10 cellular contexts compared by ENCODE assay signal in genomic region chr1:237042892-237043576, GRCh38. TPM values are rescaled to one million over a fixed set of nuclear protein-coding genes. Genes with fewer than 3 reads are reported as not detected.
DNase-seq lines count a peak whose midpoint lies in the region; ATAC-seq, FAIRE-seq and TF ChIP-seq lines count a peak whose summit lies in the region.
"Had no signal": no experiment of that assay in that cellular context is flagged by ENCODE, and none has a peak within 500 bp of the region (broad histone marks: within the 10 kb centered on the region; RNA-seq: fewer than 3 reads in every experiment).

No MANE protein-coding gene starts in this region.

- no peak overlapping the region for H3K27ac Mint-ChIP-seq in astrocyte (ENCODE audit: unreplicated experiment)
- H3K27ac Mint-ChIP-seq: activated CD4-positive, alpha-beta memory T cell treated with anti-CD3 and anti-CD28 coated beads for 36 hours had no signal

- H3K9me3 ChIP-seq in HEK293 (ENCODE audit: control insufficient read depth, insufficient read depth, low read depth, low read length) (no peaks in the 10 kb centered on the region), astrocyte (ENCODE audit: insufficient read depth, low read depth, low read length) (peaks cover 2% of the 10 kb centered on the region), iPS-18a (ENCODE audit: control insufficient read depth, low read depth, low read length) (no peaks in the 10 kb centered on the region), smooth muscle cell (replicated peaks; ENCODE audit: low read depth) (no peaks in the 10 kb centered on the region)

- H3K4me2 ChIP-seq in astrocyte (ENCODE audit: low read length) (peak overlapping the region; percentile 55), smooth muscle cell (peak overlapping the region; percentile 93)

- ATAC-seq in HG02970 (IDR thresholded peaks at IDR 0.05; ENCODE audit: low FRiP score, unreplicated experiment) (no peak), HG02763 (IDR thresholded peaks at IDR 0.05; ENCODE audit: unreplicated experiment) (no peak)

- no peaks in the 10 kb centered on the region for H3K79me2 ChIP-seq in astrocyte (ENCODE audit: insufficient read depth, low read length)
- H3K79me2 ChIP-seq in smooth muscle cell (ENCODE audit: low read depth), result no peaks in the 10 kb centered on the region

- H3K36me3 ChIP-seq in HEK293 (ENCODE audit: control insufficient read depth in 2 of 2, insufficient read depth in 1 of 2, low read length in 2 of 2) (no peaks in the 10 kb centered on the region), astrocyte (ENCODE audit: insufficient read depth, low read length) (no peaks in the 10 kb centered on the region), iPS-18a (ENCODE audit: control insufficient read depth, low read depth, low read length) (no peaks in the 10 kb centered on the region), smooth muscle cell (ENCODE audit: low read depth) (no peaks in the 10 kb centered on the region)

- H4K20me1 ChIP-seq in astrocyte (ENCODE audit: insufficient read depth, low read length) (no peaks in the 10 kb centered on the region), smooth muscle cell (ENCODE audit: low read depth) (no peaks in the 10 kb centered on the region)

- POLR2A ChIA-PET in HEK293 (lab: Yijun Ruan, JAX), result interaction anchor here (1.4 to 3.2 kb wide), 4 partner anchors 10 to 439 kb away, joined by 3 to 28 read pairs (median 14); partner anchors contain the start of gene HEATR1

- TF ChIP-seq CTCF in HEK293 (tag by site-specific recombination; IDR thresholded peaks at IDR 0.05) (no peak; the same call in 1 of the 2 replicates), astrocyte (IDR thresholded peaks at IDR 0.05; ENCODE audit: insufficient read depth, low read depth, low read length) (no peak), smooth muscle cell (IDR thresholded peaks at IDR 0.05; ENCODE audit: borderline replicate concordance, insufficient read depth, poor library complexity, severe bottlenecking) (no peak)

- peaks cover 42% of the 10 kb centered on the region for H3K27me3 Mint-ChIP-seq in astrocyte (ENCODE audit: low read depth, unreplicated experiment)

- H3K4me3 ChIP-seq in HEK293 (ENCODE audit: low read depth, low read length), result peak overlapping the region; percentile 69
- no peak overlapping the region for H3K4me3 ChIP-seq in astrocyte (ENCODE audit: insufficient read depth, low read depth, low read length)
- H3K4me3 ChIP-seq in iPS-18a (ENCODE audit: low read length), result peak overlapping the region; percentile 64
- H3K4me3 ChIP-seq in smooth muscle cell, result peak overlapping the region; percentile 56

- peaks cover 28% of the 10 kb centered on the region for H3K4me1 ChIP-seq in HEK293 (ENCODE audit: control insufficient read depth, insufficient read depth, low read length)
- H3K4me1 ChIP-seq in astrocyte (ENCODE audit: insufficient read depth, low read length), result no peaks in the 10 kb centered on the region
- H3K4me1 ChIP-seq in iPS-18a (ENCODE audit: control insufficient read depth, low read depth, low read length), result peaks cover 38% of the 10 kb centered on the region
- H3K4me1 ChIP-seq in smooth muscle cell (ENCODE audit: low read depth), result peaks cover 4% of the 10 kb centered on the region

- H3K9me3 Mint-ChIP-seq in astrocyte (ENCODE audit: unreplicated experiment), result no peaks in the 10 kb centered on the region
- H3K9me3 Mint-ChIP-seq: activated CD4-positive, alpha-beta memory T cell treated with anti-CD3 and anti-CD28 coated beads for 36 hours had no signal

- H3K9ac ChIP-seq in astrocyte (ENCODE audit: low read length), result no peak overlapping the region
- no peak overlapping the region for H3K9ac ChIP-seq in iPS-18a (ENCODE audit: low read length)
- no peak overlapping the region for H3K9ac ChIP-seq in smooth muscle cell (ENCODE audit: low read depth)

- H3K27me3 ChIP-seq in astrocyte (ENCODE audit: insufficient read depth, low read length), result peaks cover 43% of the 10 kb centered on the region
- H3K27me3 ChIP-seq in iPS-18a (ENCODE audit: control insufficient read depth, insufficient read depth, low read length), result peaks cover 47% of the 10 kb centered on the region
- peaks cover 71% of the 10 kb centered on the region for H3K27me3 ChIP-seq in smooth muscle cell (ENCODE audit: low read depth)

- peak overlapping the region; percentile 77 for H3K4me3 Mint-ChIP-seq in astrocyte (ENCODE audit: unreplicated experiment)
- H3K4me3 Mint-ChIP-seq: activated CD4-positive, alpha-beta memory T cell treated with anti-CD3 and anti-CD28 coated beads for 36 hours had no signal

- DNase-seq in astrocyte (ENCODE audit: low read depth) (no peak), smooth muscle cell (lab: John Stamatoyannopoulos, UW; ENCODE audit: unreplicated experiment) (no peak)
- no peak for DNase-seq in stimulated activated CD4-positive, alpha-beta T cell treated with anti-CD3 and anti-CD28 coated beads, Interleukin-4, amount 100 ng/mL, for 1 hour
- DNase-seq: activated CD4-positive, alpha-beta memory T cell treated with anti-CD3 and anti-CD28 coated beads for 36 hours; NCI-H2081; stimulated activated CD4-positive, alpha-beta T cell treated with anti-CD3 and anti-CD28 coated beads, Interleukin-2, amount 100 ng/mL, for 48 hours had no signal

- no peak for FAIRE-seq in astrocyte (lab: Jason Lieb, UNC)

- H3K27ac ChIP-seq in HEK293 (ENCODE audit: extremely low read depth, low read depth, low read length) (peak overlapping the region; percentile 74; the same call in 1 of the 2 replicates), astrocyte (ENCODE audit: low read depth, low read length) (no peak overlapping the region), iPS-18a (ENCODE audit: low read length) (no peak overlapping the region), smooth muscle cell (ENCODE audit: low read depth) (no peak overlapping the region)

- CTCF ChIA-PET in HEK293 (lab: Yijun Ruan, JAX), result interaction anchor here (0.8 to 5.6 kb wide), 8 partner anchors 9 to 346 kb away, joined by 3 to 46 read pairs (median 4); no protein-coding TSS in a partner anchor

- H3F3A ChIP-seq in smooth muscle cell (ENCODE audit: low read depth), result no peaks in the 10 kb centered on the region

- H2AFZ ChIP-seq in astrocyte (ENCODE audit: low read depth, low read length), result peak overlapping the region; percentile 52
- no peak overlapping the region for H2AFZ ChIP-seq in smooth muscle cell (ENCODE audit: low read depth)

- WGBS in smooth muscle cell (ENCODE audit: low lambda C conversion rate), result under 1% methylated on average over 39 of the region's 55 CpGs

- no peaks in the 10 kb centered on the region for H3K36me3 Mint-ChIP-seq in astrocyte (ENCODE audit: low read depth, unreplicated experiment)
- H3K36me3 Mint-ChIP-seq: activated CD4-positive, alpha-beta memory T cell treated with anti-CD3 and anti-CD28 coated beads for 36 hours had no signal

- peaks cover 4% of the 10 kb centered on the region for H3K4me1 Mint-ChIP-seq in astrocyte (ENCODE audit: low read depth, unreplicated experiment)

TF ChIP-seq in HEK293, 187 proteins besides CTCF, POLR2A, EP300 and RAD21 (continues in another document):
- TF ChIP-seq ZNF843 (tag by site-specific recombination; IDR thresholded peaks at IDR 0.05) (0 out of 2 replicates have a peak, but pooled peaks have one; percentile 15), HIC1 (tag by site-specific recombination; IDR thresholded peaks at IDR 0.05) (no peak), WT1 (tag by site-specific recombination; IDR thresholded peaks at IDR 0.05) (no peak), YY1 (tag by site-specific recombination; IDR thresholded peaks at IDR 0.05) (no peak), ZNF513 (tag by site-specific recombination; IDR thresholded peaks at IDR 0.05) (no peak), ZNF585B (tag by site-specific recombination; IDR thresholded peaks at IDR 0.05) (no peak), ZNF555 (tag by site-specific recombination; conservative IDR thresholded peaks at IDR 0.05) (no peak), ZNF76 (tag by site-specific recombination; IDR thresholded peaks at IDR 0.05; ENCODE audit: borderline replicate concordance, low read depth) (peak; percentile 85; the same call in 1 of the 2 replicates), ZNF544 (tag by site-specific recombination; IDR thresholded peaks at IDR 0.05) (no peak), MYNN (tag by site-specific recombination; IDR thresholded peaks at IDR 0.05; ENCODE audit: borderline replicate concordance) (no peak; the same call in 1 of the 2 replicates), ZNF626 (tag by site-specific recombination; IDR thresholded peaks at IDR 0.05) (no peak), ZFP41 (tag by site-specific recombination; IDR thresholded peaks at IDR 0.05; ENCODE audit: borderline replicate concordance) (peak; percentile 83; the same call in 1 of the 2 replicates)

RNA-seq across cellular contexts. Expression of gene RYR2, which starts 1.1 kb away (rescaled TPM):
- total RNA-seq in astrocyte, result 0.19 and 0.30 TPM in 2 replicates
- total RNA-seq in smooth muscle cell, result 0.09 and 0.27 TPM in 2 replicates
- not detected in 2 replicates for polyA plus RNA-seq in smooth muscle cell

RNA-seq across cellular contexts. Expression of gene MT1HL1, which starts 38.8 kb away (rescaled TPM):
- total RNA-seq in astrocyte (not detected in 2 replicates), smooth muscle cell (not detected in 2 replicates)
- polyA plus RNA-seq in smooth muscle cell, result not detected in 2 replicates
- total RNA-seq: activated CD4-positive, alpha-beta memory T cell treated with anti-CD3 and anti-CD28 coated beads for 36 hours had no signal
